Comparison of ENCODE assay signal across 13 cellular contexts in genomic region chr4:169582203-169582602, GRCh38. TPM values are rescaled to one million over a fixed set of nuclear protein-coding genes. Genes with fewer than 3 reads are reported as not detected.
DNase-seq lines count a peak whose midpoint lies in the region; ATAC-seq and TF ChIP-seq lines count a peak whose summit lies in the region.
"Had no signal": no experiment of that assay in that cellular context is flagged by ENCODE, and none has a peak within 500 bp of the region (broad histone marks: within the 10 kb centered on the region; RNA-seq: fewer than 3 reads in every experiment).

No MANE protein-coding gene starts in this region.

- H3K4me1 Mint-ChIP-seq in CD14-positive monocyte: no peaks in the 10 kb centered on the region

- peaks cover 0 to 2% (median 0%) of the 10 kb centered on the region in 3 donors for H3K27me3 Mint-ChIP-seq in CD14-positive monocyte (ENCODE audit: low read depth in 3 of 3)

- peak; percentile 25 for TF ChIP-seq CTCF in GM10266 (IDR thresholded peaks at IDR 0.05; ENCODE audit: control insufficient read depth, insufficient read depth, low read depth, missing control alignments)
- no peak for TF ChIP-seq CTCF in CD14-positive monocyte (IDR thresholded peaks at IDR 0.05)
- no peak for TF ChIP-seq CTCF in heart left ventricle (IDR thresholded peaks at IDR 0.05)

- H3K27me3 ChIP-seq in heart left ventricle: no peaks in the 10 kb centered on the region
- H3K27me3 ChIP-seq: brain microvascular endothelial cell had no signal

- no peak overlapping the region for H3K4me3 ChIP-seq in heart left ventricle

- TF ChIP-seq POLR2A in heart left ventricle (IDR thresholded peaks at IDR 0.05): no peak

- no peak overlapping the region for H3K27ac Mint-ChIP-seq in CD14-positive monocyte

- intact Hi-C loops in left colon (cut with DNase I, micrococcal nuclease): no loop called here
- intact Hi-C loops in CD14-positive monocyte (cut with micrococcal nuclease): no loop called here
- intact Hi-C loops in heart left ventricle (cut with DNase I): no loop called here

- ATAC-seq in GM19025 (IDR thresholded peaks at IDR 0.05; ENCODE audit: low read depth, unreplicated experiment): peak; percentile 80
- ATAC-seq in HG02588 (IDR thresholded peaks at IDR 0.05; ENCODE audit: unreplicated experiment): peak; percentile 96
- ATAC-seq in HG03432 (IDR thresholded peaks at IDR 0.05; ENCODE audit: unreplicated experiment): peak; percentile 92
- ATAC-seq in left colon: no peak
- ATAC-seq in heart left ventricle: no peak
- ATAC-seq: PC-3 had no signal

- no peaks in the 10 kb centered on the region for H3K9me3 ChIP-seq in heart left ventricle

- DNase-seq in GM10266 (ENCODE audit: extremely low spot score): no peak
- no peak for DNase-seq in left colon
- no peak for DNase-seq in mucosa of gallbladder (ENCODE audit: low spot score)
- DNase-seq in CD14-positive monocyte (ENCODE audit: low spot score): no peak
- DNase-seq in heart left ventricle: no peak
- DNase-seq: KBM-7, NCI-H2107, PC-3 had no signal

- H3K27ac ChIP-seq in heart left ventricle: no peak overlapping the region
- H3K27ac ChIP-seq: brain microvascular endothelial cell, epithelial cell of prostate had no signal

- no peaks in the 10 kb centered on the region for H3K9me3 Mint-ChIP-seq in CD14-positive monocyte

- H3K36me3 ChIP-seq in heart left ventricle: peaks cover 0 to 90% (median 38%) of the 10 kb centered on the region in 9 donors

- no peaks in the 10 kb centered on the region for H3K4me1 ChIP-seq in heart left ventricle

- WGBS in heart left ventricle, 4 donors: 82 to 91% (median 86%) methylated on average over 2 of the region's 2 CpGs

- no peak overlapping the region for H3K4me3 Mint-ChIP-seq in CD14-positive monocyte

- peaks cover 21 to 26% of the 10 kb centered on the region in 2 donors for H3K36me3 Mint-ChIP-seq in CD14-positive monocyte

RNA-seq across cellular contexts. Expression of gene NEK1, which starts 30.2 kb away (rescaled TPM):
- total RNA-seq in left colon (1 to 10 TPM; 8.5 to 9.0 TPM), mucosa of gallbladder (13.8 TPM), heart left ventricle (10 to 100 TPM in 7 of 9 donors, 1 to 10 TPM in 2; 6.8 to 17.8 (median 14.7) TPM)
- polyA plus RNA-seq in CD14-positive monocyte (1 to 10 TPM; 2.7 to 5.5 TPM), heart left ventricle (1 to 10 TPM; 4.8 to 6.4 TPM)

RNA-seq across cellular contexts. Expression of gene CLCN3, which starts 38.2 kb away (rescaled TPM):
- total RNA-seq in left colon (100 to 1,000 TPM; 116 to 131 TPM), mucosa of gallbladder (95.8 TPM), heart left ventricle (10 to 100 TPM; 46.4 to 86.2 (median 59.3) TPM)
- polyA plus RNA-seq in CD14-positive monocyte (1 to 10 TPM; 5.4 to 7.8 TPM), heart left ventricle (10 to 100 TPM; 17.4 to 30.2 TPM)

Comparison
In these comparisons a context has a peak if more than half of its experiments do, and no peak if none do; other contexts are left out.
1. ATAC-seq: peak in GM19025 (single experiment), HG02588 (single experiment) and HG03432 (single experiment); none in left colon (single experiment) and heart left ventricle (0 of 4).